In genomic region chr20:2745936-2746635, GRCh38 we compare ENCODE assay signal across 18 cellular contexts. TPM values are rescaled to one million over a fixed set of nuclear protein-coding genes. Genes with fewer than 3 reads are reported as not detected.
"Had no signal": no experiment of that assay in that cellular context is flagged by ENCODE, and none has a peak within 500 bp of the region (broad histone marks: within the 10 kb centered on the region; RNA-seq: fewer than 3 reads in every experiment).

No MANE protein-coding gene starts in this region.

- ATAC-seq: activated naive CD4-positive, alpha-beta T cell treated with anti-CD3 and anti-CD28 coated beads, Interleukin-2, amount 50 U/mL, for 72 hours; stimulated activated naive CD8-positive, alpha-beta T cell treated with anti-CD3 and anti-CD28 coated beads, Interleukin-15, Interleukin-2, amounts not matched to agents 100 U/mL and 50 U/mL, for 24 hours had no signal

- H3K4me1 ChIP-seq: breast epithelium, uterus had no signal

- H3K27ac Mint-ChIP-seq: activated naive CD4-positive, alpha-beta T cell treated with anti-CD3 and anti-CD28 coated beads, Interleukin-2, amount 50 U/mL, for 72 hours; activated T-cell treated with anti-CD3 and anti-CD28 coated beads, Interleukin-2, amount 50 U/mL, for 24 hours; T-helper 2 cell treated with Interferon-gamma antibody and Interleukin-4, amounts not matched to agents 5 μg/mL and 100 μg/mL, for 36 hours had no signal

- H3K27me3 ChIP-seq: adrenal gland, breast epithelium, uterus had no signal

- H3K9me3 Mint-ChIP-seq: activated naive CD4-positive, alpha-beta T cell treated with anti-CD3 and anti-CD28 coated beads, Interleukin-2, amount 50 U/mL, for 72 hours; activated T-cell treated with anti-CD3 and anti-CD28 coated beads, Interleukin-2, amount 50 U/mL, for 24 hours; neural crest cell; T-helper 2 cell treated with Interferon-gamma antibody and Interleukin-4, amounts not matched to agents 5 μg/mL and 100 μg/mL, for 36 hours had no signal

- H3K36me3 Mint-ChIP-seq: activated naive CD4-positive, alpha-beta T cell treated with anti-CD3 and anti-CD28 coated beads, Interleukin-2, amount 50 U/mL, for 72 hours had no signal

- H3K4me3 ChIP-seq: adrenal gland, breast epithelium, coronary artery, left ventricle myocardium inferior, tibial nerve, uterus had no signal

- H3K9me3 ChIP-seq: adrenal gland, breast epithelium, left ventricle myocardium inferior, SK-N-SH, tibial nerve, uterus had no signal

- DNase-seq: activated CD4-positive, alpha-beta T cell treated with anti-CD3 and anti-CD28 coated beads for 48 hours; activated gamma-delta T cell; activated T-cell treated with anti-CD3 and anti-CD28 coated beads, Interleukin-2, amount 50 U/mL, for 24 hours; erythroblast; hypothalamus; kidney glomerular epithelial cell; left ventricle myocardium inferior; SK-N-SH; stimulated activated naive CD8-positive, alpha-beta T cell treated with anti-CD3 and anti-CD28 coated beads, Interleukin-15, Interleukin-2, amounts not matched to agents 100 U/mL and 50 U/mL, for 24 hours; uterus had no signal

- H3K4me3 Mint-ChIP-seq: activated T-cell treated with anti-CD3 and anti-CD28 coated beads, Interleukin-2, amount 50 U/mL, for 24 hours; neural crest cell; T-helper 2 cell treated with Interferon-gamma antibody and Interleukin-4, amounts not matched to agents 5 μg/mL and 100 μg/mL, for 36 hours had no signal

- H3K9ac ChIP-seq: SK-N-SH had no signal

- H3K36me3 ChIP-seq: adrenal gland, breast epithelium, left ventricle myocardium inferior, tibial nerve, uterus had no signal

- H3K27ac ChIP-seq: adrenal gland, breast epithelium, coronary artery, left ventricle myocardium inferior, tibial nerve, uterus had no signal

- H3K4me2 ChIP-seq: SK-N-SH had no signal

RNA-seq across cellular contexts. Expression of gene CPXM1, which starts 54.3 kb away (rescaled TPM):
- total RNA-seq: myocyte had no signal
